1 cellular context compared by ENCODE assay signal in the genomic region with DNA sequence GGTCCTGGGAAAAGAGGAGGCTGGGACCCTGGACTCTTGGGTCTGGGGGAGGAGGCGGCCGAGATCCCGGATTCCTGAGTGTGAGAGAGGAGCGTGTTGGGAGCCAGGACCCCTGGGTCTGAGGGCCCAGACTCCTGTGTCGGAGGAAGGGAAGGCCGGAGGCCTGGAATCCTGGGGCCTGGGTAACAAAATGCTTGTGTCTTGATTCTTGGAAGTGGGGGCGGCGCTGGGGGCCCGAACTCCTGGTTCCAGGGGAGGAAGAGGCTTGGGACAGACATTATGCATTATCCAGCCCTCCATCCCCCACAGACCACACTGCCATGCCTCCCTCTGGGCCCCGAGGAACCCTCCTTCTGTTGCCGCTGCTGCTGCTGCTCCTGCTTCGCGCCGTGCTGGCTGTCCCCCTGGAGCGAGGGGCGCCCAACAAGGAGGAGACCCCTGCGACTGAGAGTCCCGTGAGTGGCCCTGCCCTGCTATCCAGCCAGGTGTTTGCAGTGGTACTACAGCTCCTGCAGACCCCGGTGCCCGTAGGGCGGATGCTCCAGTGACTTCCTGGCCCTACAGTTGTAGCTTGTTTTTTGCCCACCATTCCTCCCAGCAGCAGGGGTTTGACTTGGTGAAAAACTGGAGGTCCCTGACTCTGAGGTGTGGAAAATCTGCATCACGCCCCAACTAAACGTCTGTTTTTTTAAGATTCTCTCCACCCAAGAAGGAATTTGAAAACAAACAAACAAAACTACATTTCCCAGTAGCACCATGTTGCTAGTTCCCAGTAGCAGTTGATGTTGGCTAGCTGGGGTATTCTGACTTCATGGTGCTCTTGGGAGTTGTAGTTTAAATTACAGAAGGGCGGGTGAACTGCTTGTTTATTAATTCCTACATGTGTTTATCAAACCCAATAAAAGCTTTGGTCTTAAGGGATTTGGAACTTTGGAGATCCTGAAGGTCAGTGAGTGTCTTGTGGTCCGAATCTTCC.
TF ChIP-seq lines count a peak whose summit lies in the region.

No MANE protein-coding gene starts in this region.

TF ChIP-seq in HEK293, 187 proteins besides CTCF, POLR2A, EP300 and RAD21 (continued from another document):
- TF ChIP-seq, protein P1, sequence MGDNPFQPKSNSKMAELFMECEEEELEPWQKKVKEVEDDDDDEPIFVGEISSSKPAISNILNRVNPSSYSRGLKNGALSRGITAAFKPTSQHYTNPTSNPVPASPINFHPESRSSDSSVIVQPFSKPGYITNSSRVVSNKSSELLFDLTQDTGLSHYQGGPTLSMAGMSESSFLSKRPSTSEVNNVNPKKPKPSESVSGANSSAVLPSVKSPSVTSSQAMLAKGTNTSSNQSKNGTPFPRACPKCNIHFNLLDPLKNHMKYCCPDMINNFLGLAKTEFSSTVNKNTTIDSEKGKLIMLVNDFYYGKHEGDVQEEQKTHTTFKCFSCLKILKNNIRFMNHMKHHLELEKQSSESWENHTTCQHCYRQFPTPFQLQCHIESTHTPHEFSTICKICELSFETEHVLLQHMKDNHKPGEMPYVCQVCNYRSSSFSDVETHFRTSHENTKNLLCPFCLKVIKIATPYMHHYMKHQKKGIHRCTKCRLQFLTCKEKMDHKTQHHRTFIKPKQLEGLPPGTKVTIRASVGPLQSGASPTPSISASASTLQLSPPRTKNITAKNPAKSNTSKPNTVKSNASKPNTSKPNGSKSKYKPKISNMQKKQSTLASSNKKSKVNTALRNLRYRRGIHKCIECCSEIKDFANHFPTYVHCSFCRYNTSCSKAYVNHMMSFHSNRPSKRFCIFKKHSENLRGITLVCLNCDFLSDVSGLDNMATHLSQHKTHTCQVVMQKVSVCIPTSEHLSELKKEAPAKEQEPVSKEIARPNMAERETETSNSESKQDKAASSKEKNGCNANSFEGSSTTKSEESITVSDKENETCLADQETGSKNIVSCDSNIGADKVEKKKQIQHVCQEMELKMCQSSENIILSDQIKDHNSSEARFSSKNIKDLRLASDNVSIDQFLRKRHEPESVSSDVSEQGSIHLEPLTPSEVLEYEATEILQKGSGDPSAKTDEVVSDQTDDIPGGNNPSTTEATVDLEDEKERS (tag by site-specific recombination; IDR thresholded peaks at IDR 0.05): no peak
- TF ChIP-seq ZNF10 (tag by site-specific recombination; IDR thresholded peaks at IDR 0.05) (peak; percentile 90), ZBTB48 (tag by site-specific recombination; IDR thresholded peaks at IDR 0.05) (no peak), ZFHX2 (tag by site-specific recombination; conservative IDR thresholded peaks at IDR 0.05) (0 out of 2 replicates have a peak, but pooled peaks have one; percentile 7), BCL11A (tag by site-specific recombination; IDR thresholded peaks at IDR 0.05; ENCODE audit: low read depth) (no peak), SCRT1 (tag by site-specific recombination; IDR thresholded peaks at IDR 0.05; ENCODE audit: borderline replicate concordance) (no peak)
- TF ChIP-seq, protein P2, sequence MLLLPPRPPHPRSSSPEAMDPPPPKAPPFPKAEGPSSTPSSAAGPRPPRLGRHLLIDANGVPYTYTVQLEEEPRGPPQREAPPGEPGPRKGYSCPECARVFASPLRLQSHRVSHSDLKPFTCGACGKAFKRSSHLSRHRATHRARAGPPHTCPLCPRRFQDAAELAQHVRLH (tag by site-specific recombination; IDR thresholded peaks at IDR 0.05): 0 out of 2 replicates have a peak, but pooled peaks have one; percentile 36
- TF ChIP-seq, protein P3, sequence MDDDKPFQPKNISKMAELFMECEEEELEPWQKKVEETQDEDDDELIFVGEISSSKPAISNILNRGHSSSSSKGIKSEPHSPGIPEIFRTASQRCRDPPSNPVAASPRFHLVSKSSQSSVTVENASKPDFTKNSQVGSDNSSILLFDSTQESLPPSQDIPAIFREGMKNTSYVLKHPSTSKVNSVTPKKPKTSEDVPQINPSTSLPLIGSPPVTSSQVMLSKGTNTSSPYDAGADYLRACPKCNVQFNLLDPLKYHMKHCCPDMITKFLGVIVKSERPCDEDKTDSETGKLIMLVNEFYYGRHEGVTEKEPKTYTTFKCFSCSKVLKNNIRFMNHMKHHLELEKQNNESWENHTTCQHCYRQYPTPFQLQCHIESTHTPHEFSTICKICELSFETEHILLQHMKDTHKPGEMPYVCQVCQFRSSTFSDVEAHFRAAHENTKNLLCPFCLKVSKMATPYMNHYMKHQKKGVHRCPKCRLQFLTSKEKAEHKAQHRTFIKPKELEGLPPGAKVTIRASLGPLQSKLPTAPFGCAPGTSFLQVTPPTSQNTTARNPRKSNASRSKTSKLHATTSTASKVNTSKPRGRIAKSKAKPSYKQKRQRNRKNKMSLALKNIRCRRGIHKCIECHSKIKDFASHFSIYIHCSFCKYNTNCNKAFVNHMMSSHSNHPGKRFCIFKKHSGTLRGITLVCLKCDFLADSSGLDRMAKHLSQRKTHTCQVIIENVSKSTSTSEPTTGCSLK (tag by site-specific recombination; IDR thresholded peaks at IDR 0.05): no peak
